21 cellular contexts compared by ENCODE assay signal in the genomic region with DNA sequence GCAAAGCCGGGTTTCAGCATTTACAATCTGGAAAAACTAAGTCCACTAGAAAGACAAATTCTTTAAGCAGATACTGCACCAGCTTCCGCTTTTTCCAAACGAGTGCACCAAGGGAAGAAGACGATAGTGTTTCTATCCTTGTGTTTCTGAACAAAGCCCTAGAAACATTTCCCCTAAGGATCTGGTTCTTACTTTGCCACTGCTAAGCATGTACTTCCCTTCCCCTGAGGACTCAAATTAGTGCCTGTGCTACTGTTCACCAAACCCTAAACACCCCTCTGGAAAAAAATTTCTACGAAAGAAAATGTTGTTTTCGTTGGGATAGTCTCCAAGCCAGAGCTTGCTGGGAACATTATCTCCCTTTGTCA.
A peak's percentile ranks its signal among the peaks of the same experiment; 100 is the strongest.
DNase-seq lines count a peak whose midpoint lies in the region; ATAC-seq and TF ChIP-seq lines count a peak whose summit lies in the region.
"Had no signal": no experiment of that assay in that cellular context is flagged by ENCODE, and none has a peak within 500 bp of the region (broad histone marks: within the 10 kb centered on the region; RNA-seq: fewer than 3 reads in every experiment).

No MANE protein-coding gene starts in this region.

- H3K27me3 Mint-ChIP-seq in mesothelial cell of epicardium (ENCODE audit: low read depth): no peaks in the 10 kb centered on the region
- H3K27me3 Mint-ChIP-seq: activated CD8-positive, alpha-beta memory T cell treated with anti-CD3 and anti-CD28 coated beads, Interleukin-2, amount 10 ng/mL, durations not matched to agents 7 days and 5 days had no signal

- no peaks in the 10 kb centered on the region for H3K9me3 ChIP-seq in HUES48 (ENCODE audit: control insufficient read depth, insufficient read depth, low read length)
- no peaks in the 10 kb centered on the region for H3K9me3 ChIP-seq in adipocyte (ENCODE audit: control insufficient read depth, low read length)
- H3K9me3 ChIP-seq in skeletal muscle satellite cell (replicated peaks; ENCODE audit: low read length): no peaks in the 10 kb centered on the region
- H3K9me3 ChIP-seq in tibial nerve: no peaks in the 10 kb centered on the region
- H3K9me3 ChIP-seq: pancreas had no signal

- DNase-seq in adipocyte (ENCODE audit: low read depth) (no peak), mesothelial cell of epicardium (ENCODE audit: low spot score in 2 of 2, unreplicated experiment in 2 of 2) (no peak), HCEC 1CT (no peak), tibial nerve (ENCODE audit: low spot score in 2 of 2) (no peak), RPMI8226 (no peak)
- DNase-seq: activated CD8-positive, alpha-beta memory T cell treated with anti-CD3 and anti-CD28 coated beads, Interleukin-2, amount 10 ng/mL, durations not matched to agents 7 days and 5 days; amniotic stem cell; caudate nucleus; CD8-positive, alpha-beta T cell; left colon; NCI-H1436 treated with DMSO at 0.1 percent for 48 hours; NCI-H2171; NCI-H774; pancreas; stimulated activated CD4-positive, alpha-beta T cell treated with anti-CD3 and anti-CD28 coated beads, Interleukin-4, amount 100 ng/mL, for 24 hours; substantia nigra had no signal

- H3K27ac Mint-ChIP-seq in mesothelial cell of epicardium: peak overlapping the region; percentile 87
- H3K27ac Mint-ChIP-seq: activated CD8-positive, alpha-beta memory T cell treated with anti-CD3 and anti-CD28 coated beads, Interleukin-2, amount 10 ng/mL, durations not matched to agents 7 days and 5 days; activated T-helper 2 cell treated with anti-CD3 and anti-CD28 coated beads, Interferon-gamma antibody, Interleukin-2, Interleukin-4, amounts not matched to agents 10 μg/mL and 5 μg/mL and 100 μg/mL, durations not matched to agents 14 hours and 24 hours and 36 hours; CD8-positive, alpha-beta T cell had no signal

- ATAC-seq in GM18907 (IDR thresholded peaks at IDR 0.05; ENCODE audit: unreplicated experiment): no peak
- ATAC-seq: activated CD8-positive, alpha-beta memory T cell treated with anti-CD3 and anti-CD28 coated beads, Interleukin-2, amount 10 ng/mL, durations not matched to agents 7 days and 5 days; CD8-positive, alpha-beta T cell; left colon; pancreas had no signal

- 47 to 48% methylated on average over 6 of the region's 6 CpGs for WGBS in tibial nerve, 2 donors

- H3K9ac ChIP-seq in HUES48 (ENCODE audit: low read depth, low read length) (0 out of 2 replicates have a peak overlapping the region, but pooled peaks have one; percentile 22), adipocyte (ENCODE audit: low read length) (peak overlapping the region; percentile 55), skeletal muscle satellite cell (ENCODE audit: low read depth, low read length) (peak overlapping the region; percentile 13)

- TF ChIP-seq EP300 in tibial nerve (IDR thresholded peaks at IDR 0.05): no peak

- peaks cover 53% of the 10 kb centered on the region for H3K4me1 Mint-ChIP-seq in mesothelial cell of epicardium
- H3K4me1 Mint-ChIP-seq: activated CD8-positive, alpha-beta memory T cell treated with anti-CD3 and anti-CD28 coated beads, Interleukin-2, amount 10 ng/mL, durations not matched to agents 7 days and 5 days had no signal

- H3K4me1 ChIP-seq in HUES48 (ENCODE audit: control insufficient read depth, insufficient read depth, low read length) (peaks cover 45% of the 10 kb centered on the region), adipocyte (ENCODE audit: control insufficient read depth, insufficient read depth, low read length) (peaks cover 28% of the 10 kb centered on the region), skeletal muscle satellite cell (ENCODE audit: control insufficient read depth, insufficient read depth, low read length) (peaks cover 18% of the 10 kb centered on the region), tibial nerve (peaks cover 0 to 30% (median 0%) of the 10 kb centered on the region in 4 donors)

- H3K27ac ChIP-seq in HUES48 (ENCODE audit: low read depth, low read length) (peak overlapping the region; percentile 2), tibial nerve (peak overlapping the region in 2 of 4 donors; percentile 63)
- H3K27ac ChIP-seq: pancreas had no signal

- H3K27me3 ChIP-seq in HUES48 (ENCODE audit: control insufficient read depth, insufficient read depth, low read length) (no peaks in the 10 kb centered on the region), adipocyte (replicated peaks; ENCODE audit: control insufficient read depth, insufficient read depth, low read length) (no peaks in the 10 kb centered on the region), skeletal muscle satellite cell (ENCODE audit: control insufficient read depth, insufficient read depth, low read length) (no peaks in the 10 kb centered on the region), tibial nerve (no peaks in the 10 kb centered on the region)
- H3K27me3 ChIP-seq: pancreas had no signal

- no peak for TF ChIP-seq CTCF in mesothelial cell of epicardium (IDR thresholded peaks at IDR 0.05; ENCODE audit: unreplicated experiment)
- TF ChIP-seq CTCF in tibial nerve (IDR thresholded peaks at IDR 0.05): no peak

- H3K4me3 Mint-ChIP-seq in mesothelial cell of epicardium: peak overlapping the region; percentile 10
- H3K4me3 Mint-ChIP-seq: activated CD8-positive, alpha-beta memory T cell treated with anti-CD3 and anti-CD28 coated beads, Interleukin-2, amount 10 ng/mL, durations not matched to agents 7 days and 5 days; CD8-positive, alpha-beta T cell had no signal

- no peak for TF ChIP-seq POLR2A in tibial nerve (IDR thresholded peaks at IDR 0.05)

- H3K4me3 ChIP-seq in HUES48 (ENCODE audit: low read depth, low read length): no peak overlapping the region
- peak overlapping the region; percentile 70 for H3K4me3 ChIP-seq in adipocyte (ENCODE audit: low read length)
- no peak overlapping the region for H3K4me3 ChIP-seq in skeletal muscle satellite cell (ENCODE audit: low read length)
- H3K4me3 ChIP-seq in tibial nerve: peak overlapping the region in 1 of 4 donors; percentile 1
- H3K4me3 ChIP-seq: pancreas, skin epidermis had no signal

- peak overlapping the region; percentile 64 for H3K4me2 ChIP-seq in skeletal muscle satellite cell (ENCODE audit: low read length)

- H3K36me3 Mint-ChIP-seq in mesothelial cell of epicardium: no peaks in the 10 kb centered on the region
- H3K36me3 Mint-ChIP-seq: activated CD8-positive, alpha-beta memory T cell treated with anti-CD3 and anti-CD28 coated beads, Interleukin-2, amount 10 ng/mL, durations not matched to agents 7 days and 5 days; CD8-positive, alpha-beta T cell had no signal

- H3K9me3 Mint-ChIP-seq in mesothelial cell of epicardium: no peaks in the 10 kb centered on the region
- H3K9me3 Mint-ChIP-seq: activated T-helper 2 cell treated with anti-CD3 and anti-CD28 coated beads, Interferon-gamma antibody, Interleukin-2, Interleukin-4, amounts not matched to agents 10 μg/mL and 5 μg/mL and 100 μg/mL, durations not matched to agents 14 hours and 24 hours and 36 hours; CD8-positive, alpha-beta T cell had no signal

- H3K36me3 ChIP-seq in HUES48 (ENCODE audit: control insufficient read depth, insufficient read depth, low read length): no peaks in the 10 kb centered on the region
- no peaks in the 10 kb centered on the region for H3K36me3 ChIP-seq in adipocyte (ENCODE audit: control insufficient read depth, insufficient read depth, low read length, severe bottlenecking)
- H3K36me3 ChIP-seq in skeletal muscle satellite cell (ENCODE audit: insufficient read depth, low read length): no peaks in the 10 kb centered on the region
- H3K36me3 ChIP-seq in tibial nerve: no peaks in the 10 kb centered on the region
- H3K36me3 ChIP-seq: pancreas had no signal
